1 cellular context compared by ENCODE assay signal in the genomic region with DNA sequence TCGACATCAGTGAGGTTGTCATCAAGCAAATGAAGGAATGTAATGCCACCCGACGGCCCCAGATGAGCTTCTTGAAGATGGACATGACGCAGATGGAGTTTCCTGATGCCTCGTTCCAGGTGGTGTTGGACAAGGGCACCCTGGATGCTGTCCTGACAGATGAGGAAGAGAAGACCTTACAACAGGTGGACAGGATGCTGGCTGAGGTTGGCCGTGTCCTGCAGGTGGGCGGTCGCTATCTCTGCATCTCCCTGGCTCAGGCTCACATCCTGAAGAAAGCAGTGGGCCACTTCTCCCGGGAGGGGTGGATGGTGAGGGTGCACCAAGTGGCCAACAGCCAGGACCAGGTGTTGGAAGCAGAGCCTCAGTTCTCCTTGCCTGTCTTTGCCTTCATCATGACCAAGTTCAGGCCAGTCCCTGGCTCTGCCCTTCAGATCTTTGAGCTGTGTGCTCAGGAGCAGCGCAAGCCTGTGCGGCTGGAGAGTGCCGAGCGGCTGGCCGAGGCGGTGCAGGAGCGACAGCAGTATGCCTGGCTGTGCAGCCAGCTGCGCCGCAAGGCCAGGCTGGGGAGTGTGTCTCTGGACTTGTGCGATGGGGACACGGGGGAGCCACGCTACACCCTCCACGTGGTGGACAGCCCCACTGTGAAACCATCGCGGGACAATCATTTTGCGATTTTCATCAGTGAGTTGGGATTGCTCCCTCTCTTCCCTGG.
TF ChIP-seq lines count a peak whose summit lies in the region.

No MANE protein-coding gene starts in this region.

TF ChIP-seq in K562, 482 proteins besides CTCF, POLR2A, EP300 and RAD21:
- TF ChIP-seq, protein P1, sequence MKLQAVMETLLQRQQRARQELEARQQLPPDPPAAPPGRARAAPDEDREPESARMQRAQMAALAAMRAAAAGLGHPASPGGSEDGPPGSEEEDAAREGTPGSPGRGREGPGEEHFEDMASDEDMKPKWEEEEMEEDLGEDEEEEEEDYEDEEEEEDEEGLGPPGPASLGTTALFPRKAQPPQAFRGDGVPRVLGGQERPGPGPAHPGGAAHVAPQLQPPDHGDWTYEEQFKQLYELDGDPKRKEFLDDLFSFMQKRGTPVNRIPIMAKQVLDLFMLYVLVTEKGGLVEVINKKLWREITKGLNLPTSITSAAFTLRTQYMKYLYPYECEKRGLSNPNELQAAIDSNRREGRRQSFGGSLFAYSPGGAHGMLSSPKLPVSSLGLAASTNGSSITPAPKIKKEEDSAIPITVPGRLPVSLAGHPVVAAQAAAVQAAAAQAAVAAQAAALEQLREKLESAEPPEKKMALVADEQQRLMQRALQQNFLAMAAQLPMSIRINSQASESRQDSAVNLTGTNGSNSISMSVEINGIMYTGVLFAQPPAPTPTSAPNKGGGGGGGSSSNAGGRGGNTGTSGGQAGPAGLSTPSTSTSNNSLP (IDR thresholded peaks at IDR 0.05; ENCODE audit: borderline replicate concordance, low read depth, low read length), result no peak
- TF ChIP-seq RUNX1 (IDR thresholded peaks at IDR 0.05; ENCODE audit: low read depth) (no peak), JUND (IDR thresholded peaks at IDR 0.05; ENCODE audit: borderline replicate concordance, low read depth, low read length) (no peak), JUND (tag; IDR thresholded peaks at IDR 0.05; ENCODE audit: borderline replicate concordance, low read depth, low read length) (no peak), ZNF174 (CRISPR knock-in tag; IDR thresholded peaks at IDR 0.05) (no peak), MBD2 (IDR thresholded peaks at IDR 0.05; ENCODE audit: borderline replicate concordance, low read depth) (no peak), HEY1 (CRISPR knock-in tag; IDR thresholded peaks at IDR 0.05; ENCODE audit: borderline replicate concordance) (no peak), ASH1L (IDR thresholded peaks at IDR 0.05; ENCODE audit: borderline replicate concordance, low read depth, partially characterized antibody) (no peak), MAFF (IDR thresholded peaks at IDR 0.05; ENCODE audit: low read length) (no peak), HDGF (IDR thresholded peaks at IDR 0.05) (no peak), RBFOX2 (IDR thresholded peaks at IDR 0.05; ENCODE audit: low read depth, low read length) (no peak), BRD4 (IDR thresholded peaks at IDR 0.05) (no peak), MCM5 (IDR thresholded peaks at IDR 0.05; ENCODE audit: low read depth) (no peak), RBM34 (IDR thresholded peaks at IDR 0.05; ENCODE audit: borderline replicate concordance, insufficient read depth, low read length) (no peak), MECOM (CRISPR knock-in tag; IDR thresholded peaks at IDR 0.05) (no peak), ZNF583 (CRISPR knock-in tag; IDR thresholded peaks at IDR 0.05) (no peak), RFX5 (IDR thresholded peaks at IDR 0.05; ENCODE audit: low read depth, low read length) (no peak), BRCA1 (IDR thresholded peaks at IDR 0.05) (no peak), BRCA1 (CRISPR knock-in tag; IDR thresholded peaks at IDR 0.05) (no peak)
- TF ChIP-seq, protein P2, sequence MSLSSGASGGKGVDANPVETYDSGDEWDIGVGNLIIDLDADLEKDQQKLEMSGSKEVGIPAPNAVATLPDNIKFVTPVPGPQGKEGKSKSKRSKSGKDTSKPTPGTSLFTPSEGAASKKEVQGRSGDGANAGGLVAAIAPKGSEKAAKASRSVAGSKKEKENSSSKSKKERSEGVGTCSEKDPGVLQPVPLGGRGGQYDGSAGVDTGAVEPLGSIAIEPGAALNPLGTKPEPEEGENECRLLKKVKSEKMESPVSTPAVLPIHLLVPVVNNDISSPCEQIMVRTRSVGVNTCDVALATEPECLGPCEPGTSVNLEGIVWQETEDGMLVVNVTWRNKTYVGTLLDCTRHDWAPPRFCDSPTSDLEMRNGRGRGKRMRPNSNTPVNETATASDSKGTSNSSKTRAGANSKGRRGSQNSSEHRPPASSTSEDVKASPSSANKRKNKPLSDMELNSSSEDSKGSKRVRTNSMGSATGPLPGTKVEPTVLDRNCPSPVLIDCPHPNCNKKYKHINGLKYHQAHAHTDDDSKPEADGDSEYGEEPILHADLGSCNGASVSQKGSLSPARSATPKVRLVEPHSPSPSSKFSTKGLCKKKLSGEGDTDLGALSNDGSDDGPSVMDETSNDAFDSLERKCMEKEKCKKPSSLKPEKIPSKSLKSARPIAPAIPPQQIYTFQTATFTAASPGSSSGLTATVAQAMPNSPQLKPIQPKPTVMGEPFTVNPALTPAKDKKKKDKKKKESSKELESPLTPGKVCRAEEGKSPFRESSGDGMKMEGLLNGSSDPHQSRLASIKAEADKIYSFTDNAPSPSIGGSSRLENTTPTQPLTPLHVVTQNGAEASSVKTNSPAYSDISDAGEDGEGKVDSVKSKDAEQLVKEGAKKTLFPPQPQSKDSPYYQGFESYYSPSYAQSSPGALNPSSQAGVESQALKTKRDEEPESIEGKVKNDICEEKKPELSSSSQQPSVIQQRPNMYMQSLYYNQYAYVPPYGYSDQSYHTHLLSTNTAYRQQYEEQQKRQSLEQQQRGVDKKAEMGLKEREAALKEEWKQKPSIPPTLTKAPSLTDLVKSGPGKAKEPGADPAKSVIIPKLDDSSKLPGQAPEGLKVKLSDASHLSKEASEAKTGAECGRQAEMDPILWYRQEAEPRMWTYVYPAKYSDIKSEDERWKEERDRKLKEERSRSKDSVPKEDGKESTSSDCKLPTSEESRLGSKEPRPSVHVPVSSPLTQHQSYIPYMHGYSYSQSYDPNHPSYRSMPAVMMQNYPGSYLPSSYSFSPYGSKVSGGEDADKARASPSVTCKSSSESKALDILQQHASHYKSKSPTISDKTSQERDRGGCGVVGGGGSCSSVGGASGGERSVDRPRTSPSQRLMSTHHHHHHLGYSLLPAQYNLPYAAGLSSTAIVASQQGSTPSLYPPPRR (CRISPR knock-in tag; IDR thresholded peaks at IDR 0.05; ENCODE audit: borderline replicate concordance), result no peak
- TF ChIP-seq, protein P3, sequence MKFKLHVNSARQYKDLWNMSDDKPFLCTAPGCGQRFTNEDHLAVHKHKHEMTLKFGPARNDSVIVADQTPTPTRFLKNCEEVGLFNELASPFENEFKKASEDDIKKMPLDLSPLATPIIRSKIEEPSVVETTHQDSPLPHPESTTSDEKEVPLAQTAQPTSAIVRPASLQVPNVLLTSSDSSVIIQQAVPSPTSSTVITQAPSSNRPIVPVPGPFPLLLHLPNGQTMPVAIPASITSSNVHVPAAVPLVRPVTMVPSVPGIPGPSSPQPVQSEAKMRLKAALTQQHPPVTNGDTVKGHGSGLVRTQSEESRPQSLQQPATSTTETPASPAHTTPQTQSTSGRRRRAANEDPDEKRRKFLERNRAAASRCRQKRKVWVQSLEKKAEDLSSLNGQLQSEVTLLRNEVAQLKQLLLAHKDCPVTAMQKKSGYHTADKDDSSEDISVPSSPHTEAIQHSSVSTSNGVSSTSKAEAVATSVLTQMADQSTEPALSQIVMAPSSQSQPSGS (CRISPR knock-in tag; IDR thresholded peaks at IDR 0.05), result no peak
TF ChIP-seq in K562: peak in this region for 0.
